In genomic region chr6:68339488-68339887, GRCh38 we compare ENCODE assay signal across 16 cellular contexts.
A peak's percentile ranks its signal among the peaks of the same experiment; 100 is the strongest.
DNase-seq lines count a peak whose midpoint lies in the region; FAIRE-seq and TF ChIP-seq lines count a peak whose summit lies in the region.
"Had no signal": no experiment of that assay in that cellular context is flagged by ENCODE, and none has a peak within 500 bp of the region (broad histone marks: within the 10 kb centered on the region; RNA-seq: fewer than 3 reads in every experiment).

No MANE protein-coding gene starts in this region.

- no peak for FAIRE-seq in bronchial epithelial cell (lab: Jason Lieb, UNC)
- FAIRE-seq: H54, HTR-8/SVneo had no signal

- no peaks in the 10 kb centered on the region for H3K9me3 Mint-ChIP-seq in MCF 10A (ENCODE audit: unreplicated experiment)
- H3K9me3 Mint-ChIP-seq: CD8-positive, alpha-beta T cell; GM23338 had no signal

- no peaks in the 10 kb centered on the region for H3K36me3 Mint-ChIP-seq in MCF 10A (ENCODE audit: insufficient read depth, unreplicated experiment)
- H3K36me3 Mint-ChIP-seq: CD8-positive, alpha-beta T cell had no signal

- DNase-seq in NCI-H2171 treated with DMSO at 0.1 percent for 48 hours (lab: John Stamatoyannopoulos, UW) (peak; percentile 42), NCI-H2171 (lab: John Stamatoyannopoulos, UW) (no peak), MCF 10A (ENCODE audit: unreplicated experiment) (peak; percentile 1), breast epithelium (ENCODE audit: low spot score in 2 of 2) (no peak), bronchial epithelial cell (ENCODE audit: low read depth) (peak; percentile 19), T-helper 1 cell (no peak)
- DNase-seq: Calu3; CD8-positive, alpha-beta T cell; DMS79 treated with DMSO at 0.1 percent for 48 hours; GF-D8; HCEC 1CT had no signal

- H3K27me3 ChIP-seq in breast epithelium (no peaks in the 10 kb centered on the region), bronchial epithelial cell (ENCODE audit: control insufficient read depth, insufficient read depth, low read length) (no peaks in the 10 kb centered on the region)
- H3K27me3 ChIP-seq: BLaER1 treated with 17β-estradiol and CSF1 and Interleukin-3, amounts not matched to agents 10 nM and 100 nM had no signal

- H3K27ac ChIP-seq in breast epithelium, result no peak overlapping the region
- H3K27ac ChIP-seq: BLaER1 treated with 17β-estradiol and CSF1 and Interleukin-3, amounts not matched to agents 10 nM and 100 nM had no signal

- no peak overlapping the region for H3K4me3 ChIP-seq in breast epithelium
- no peak overlapping the region for H3K4me3 ChIP-seq in bronchial epithelial cell (ENCODE audit: low read depth, low read length)
- H3K4me3 ChIP-seq: BLaER1 treated with 17β-estradiol and CSF1 and Interleukin-3, amounts not matched to agents 10 nM and 100 nM; GM23338 had no signal

- no peak overlapping the region for H3K4me3 Mint-ChIP-seq in MCF 10A (ENCODE audit: unreplicated experiment)
- H3K4me3 Mint-ChIP-seq: B cell; CD8-positive, alpha-beta T cell; GM23338 had no signal

- no TSS peak for BruUV-seq in MCF 10A (replicated peaks; lab: Mats Ljungman, UMichigan)

- no peaks in the 10 kb centered on the region for H3K36me3 ChIP-seq in breast epithelium
- H3K36me3 ChIP-seq in bronchial epithelial cell (ENCODE audit: control insufficient read depth, insufficient read depth, low read length), result no peaks in the 10 kb centered on the region
- H3K36me3 ChIP-seq: BLaER1 treated with 17β-estradiol and CSF1 and Interleukin-3, amounts not matched to agents 10 nM and 100 nM had no signal

- H3K4me1 ChIP-seq in breast epithelium, result no peaks in the 10 kb centered on the region
- H3K4me1 ChIP-seq: BLaER1 treated with 17β-estradiol and CSF1 and Interleukin-3, amounts not matched to agents 10 nM and 100 nM had no signal

- H3K27me3 Mint-ChIP-seq in MCF 10A (ENCODE audit: insufficient read depth, unreplicated experiment), result no peaks in the 10 kb centered on the region
- H3K27me3 Mint-ChIP-seq: B cell had no signal

- H3K9me3 ChIP-seq in breast epithelium, result no peaks in the 10 kb centered on the region
- H3K9me3 ChIP-seq: BLaER1 treated with 17β-estradiol and CSF1 and Interleukin-3, amounts not matched to agents 10 nM and 100 nM had no signal

- POLR2A ChIA-PET in MCF 10A (lab: Yijun Ruan, JAX), result no interaction called here

- TF ChIP-seq CTCF in MCF 10A (IDR thresholded peaks at IDR 0.05; ENCODE audit: unreplicated experiment) (no peak), breast epithelium (IDR thresholded peaks at IDR 0.05) (no peak), bronchial epithelial cell (IDR thresholded peaks at IDR 0.05; ENCODE audit: insufficient read depth, low read length, severe bottlenecking) (no peak)

- CTCF ChIA-PET in MCF 10A (lab: Yijun Ruan, JAX), result interaction anchor here (0.5 to 0.6 kb wide), 2 partner anchors 12 kb away, joined by 3 read pairs; no protein-coding TSS in a partner anchor

- TF ChIP-seq POLR2A in breast epithelium (IDR thresholded peaks at IDR 0.05), result no peak

- H3K27ac Mint-ChIP-seq in MCF 10A (ENCODE audit: low read depth, unreplicated experiment), result no peak overlapping the region
- H3K27ac Mint-ChIP-seq: B cell; CD8-positive, alpha-beta T cell; GM23338 had no signal

- intact Hi-C loops in MCF 10A (cut with micrococcal nuclease) (no loop called here), breast epithelium (cut with DNase I; ENCODE audit: low total_unique reads) (no loop called here)

- H3K4me1 Mint-ChIP-seq in MCF 10A (ENCODE audit: insufficient read depth, unreplicated experiment), result no peaks in the 10 kb centered on the region
- H3K4me1 Mint-ChIP-seq: B cell had no signal

Comparison
In these comparisons a context has a peak if more than half of its experiments do, and no peak if none do; other contexts are left out.
1. DNase-seq: peak in NCI-H2171 treated with DMSO at 0.1 percent for 48 hours (single experiment), MCF 10A (single experiment) and bronchial epithelial cell (single experiment); none in NCI-H2171 (single experiment), breast epithelium (0 of 2) and T-helper 1 cell (0 of 5).